In genomic region chr22:20999350-21000214, GRCh38 we compare ENCODE assay signal across 11 cellular contexts. TPM values are rescaled to one million over a fixed set of nuclear protein-coding genes. Genes with fewer than 3 reads are reported as not detected.
A peak's percentile ranks its signal among the peaks of the same experiment; 100 is the strongest.
DNase-seq lines count a peak whose midpoint lies in the region; ATAC-seq and TF ChIP-seq lines count a peak whose summit lies in the region.
"Had no signal": no experiment of that assay in that cellular context is flagged by ENCODE, and none has a peak within 500 bp of the region (broad histone marks: within the 10 kb centered on the region; RNA-seq: fewer than 3 reads in every experiment).

No MANE protein-coding gene starts in this region.

- POLR2A ChIA-PET in activated CD4-positive, alpha-beta T cell treated with anti-CD3 and anti-CD28 coated beads for 36 hours (lab: Charles Lee): interaction anchor here (1.1 kb wide), 1 partner anchor 18 kb away, joined by 3 read pairs; the partner anchor contains the start of gene LZTR1

- H3K79me2 ChIP-seq in MM.1S (ENCODE audit: low read length): peaks cover 21% of the 10 kb centered on the region

- CTCF ChIA-PET in activated CD4-positive, alpha-beta T cell treated with anti-CD3 and anti-CD28 coated beads for 36 hours (lab: Charles Lee): interaction anchor here (1.0 to 3.1 kb wide), 2 partner anchors 9 to 18 kb away, joined by 3 to 10 read pairs; partner anchors contain the start of gene LZTR1

- DNase-seq in activated CD4-positive, alpha-beta T cell treated with anti-CD3 and anti-CD28 coated beads for 36 hours: no peak
- DNase-seq in activated CD4-positive, alpha-beta T cell treated with anti-CD3 and anti-CD28 coated beads, Interleukin-2, amount 50 U/mL, for 1 hour: no peak
- DNase-seq in MM.1S: no peak
- DNase-seq in central memory CD8-positive, alpha-beta T cell (ENCODE audit: low spot score in 2 of 2): no peak
- DNase-seq in dedifferentiated amniotic fluid mesenchymal stem cell (ENCODE audit: extremely low spot score): no peak
- DNase-seq: activated gamma-delta T cell, KG1, NCI-H526 had no signal

- H3K4me2 ChIP-seq in MM.1S (ENCODE audit: low read depth, low read length): peak overlapping the region; percentile 100; the same call in 1 of the 2 replicates

- H3K9me2 ChIP-seq in MM.1S (replicated peaks; ENCODE audit: insufficient read depth, low read length): no peaks in the 10 kb centered on the region

- peak overlapping the region; percentile 96 for H3K27ac Mint-ChIP-seq in activated CD4-positive, alpha-beta T cell treated with anti-CD3 and anti-CD28 coated beads for 36 hours
- peak overlapping the region; percentile 98 for H3K27ac Mint-ChIP-seq in central memory CD8-positive, alpha-beta T cell (ENCODE audit: low read depth)

- H3K27me3 ChIP-seq in MM.1S (replicated peaks; ENCODE audit: insufficient read depth, low read length): no peaks in the 10 kb centered on the region
- H3K27me3 ChIP-seq in skeletal muscle tissue (ENCODE audit: control insufficient read depth in 3 of 3, insufficient read depth in 3 of 3, low read length in 3 of 3): no peaks in the 10 kb centered on the region

- H3F3A ChIP-seq in MM.1S (ENCODE audit: insufficient read depth, low read length): peaks cover 16% of the 10 kb centered on the region

- H3K9ac ChIP-seq in MM.1S (ENCODE audit: low read length) (no peak overlapping the region), skeletal muscle tissue (ENCODE audit: low read depth in 1 of 3, low read length in 3 of 3) (peak overlapping the region in 2 of 3 donors; percentile 20 to 95)

- H3K4me1 ChIP-seq in MM.1S (ENCODE audit: low read length) (peaks cover 9% of the 10 kb centered on the region; the same call in 1 of the 2 replicates), skeletal muscle tissue (ENCODE audit: control insufficient read depth in 3 of 3, insufficient read depth in 3 of 3, low read length in 3 of 3) (peaks cover 30 to 46% (median 37%) of the 10 kb centered on the region in 3 donors)

- H3K9me3 ChIP-seq in MM.1S (replicated peaks; ENCODE audit: insufficient read depth, low read length) (no peaks in the 10 kb centered on the region), skeletal muscle tissue (ENCODE audit: control insufficient read depth in 3 of 3, low read length in 3 of 3) (no peaks in the 10 kb centered on the region)

- TF ChIP-seq CTCF in MM.1S (IDR thresholded peaks at IDR 0.05; ENCODE audit: low read length): no peak

- no peak overlapping the region for H2AFZ ChIP-seq in MM.1S (ENCODE audit: low read length)

- peak overlapping the region; percentile 92 for H3K4me3 Mint-ChIP-seq in activated CD4-positive, alpha-beta T cell treated with anti-CD3 and anti-CD28 coated beads for 36 hours
- peak overlapping the region; percentile 94 for H3K4me3 Mint-ChIP-seq in central memory CD8-positive, alpha-beta T cell

- no peak for ATAC-seq in activated CD4-positive, alpha-beta T cell treated with anti-CD3 and anti-CD28 coated beads for 36 hours
- ATAC-seq in central memory CD8-positive, alpha-beta T cell (replicated peaks; ENCODE audit: extremely low read depth, poor library complexity, severe bottlenecking): no peak
- ATAC-seq in GM21576 (IDR thresholded peaks at IDR 0.05; ENCODE audit: unreplicated experiment): no peak
- no peak for ATAC-seq in GM21619 (IDR thresholded peaks at IDR 0.05; ENCODE audit: unreplicated experiment)

- no peaks in the 10 kb centered on the region for H3K9me3 Mint-ChIP-seq in activated CD4-positive, alpha-beta T cell treated with anti-CD3 and anti-CD28 coated beads for 36 hours (ENCODE audit: low read depth)
- H3K9me3 Mint-ChIP-seq in central memory CD8-positive, alpha-beta T cell: no peaks in the 10 kb centered on the region

- H3K4me3 ChIP-seq in MM.1S (ENCODE audit: low read length) (no peak overlapping the region), skeletal muscle tissue (ENCODE audit: low read length in 3 of 3) (no peak overlapping the region)

- H3K36me3 ChIP-seq in MM.1S (replicated peaks; ENCODE audit: insufficient read depth, low read length) (no peaks in the 10 kb centered on the region), skeletal muscle tissue (ENCODE audit: control insufficient read depth in 3 of 3, insufficient read depth in 3 of 3, low read length in 3 of 3) (peaks cover 40 to 44% (median 41%) of the 10 kb centered on the region in 3 donors)

- H4K20me1 ChIP-seq in MM.1S (ENCODE audit: insufficient read depth, low read length): no peaks in the 10 kb centered on the region

- H3K4me1 Mint-ChIP-seq in activated CD4-positive, alpha-beta T cell treated with anti-CD3 and anti-CD28 coated beads for 36 hours: peaks cover 19% of the 10 kb centered on the region
- H3K4me1 Mint-ChIP-seq in central memory CD8-positive, alpha-beta T cell: peaks cover 29% of the 10 kb centered on the region

- H3K27ac ChIP-seq in MM.1S (ENCODE audit: low read length) (no peak overlapping the region), skeletal muscle tissue (ENCODE audit: low read depth, low read length) (no peak overlapping the region)

- intact Hi-C loops in activated CD4-positive, alpha-beta T cell treated with anti-CD3 and anti-CD28 coated beads for 36 hours (cut with DNase I, micrococcal nuclease): loop anchor here (2.0 to 5.0 kb wide), 4 partner anchors 19 to 977 kb away; partner anchors contain the start of genes CRKL (in 1 of the 2), MED15 (in 1 of the 2) and TANGO2 (in 1 of the 2)

- H3K36me3 Mint-ChIP-seq in activated CD4-positive, alpha-beta T cell treated with anti-CD3 and anti-CD28 coated beads for 36 hours (ENCODE audit: low read depth): peaks cover 18% of the 10 kb centered on the region
- H3K36me3 Mint-ChIP-seq in central memory CD8-positive, alpha-beta T cell (ENCODE audit: insufficient read depth): peaks cover 33% of the 10 kb centered on the region

- H3K27me3 Mint-ChIP-seq in activated CD4-positive, alpha-beta T cell treated with anti-CD3 and anti-CD28 coated beads for 36 hours: no peaks in the 10 kb centered on the region
- no peaks in the 10 kb centered on the region for H3K27me3 Mint-ChIP-seq in central memory CD8-positive, alpha-beta T cell

RNA-seq across cellular contexts. Expression of gene THAP7, which starts 2.3 kb away (rescaled TPM):
- 10 to 100 TPM; 25.1 to 27.2 TPM for total RNA-seq in activated CD4-positive, alpha-beta T cell treated with anti-CD3 and anti-CD28 coated beads for 36 hours
- total RNA-seq in skeletal muscle tissue: 15.7 TPM

RNA-seq across cellular contexts. Expression of gene P2RX6, which starts 15.4 kb away (rescaled TPM):
- total RNA-seq in activated CD4-positive, alpha-beta T cell treated with anti-CD3 and anti-CD28 coated beads for 36 hours: under 1 TPM; 0.18 to 0.25 TPM
- total RNA-seq in skeletal muscle tissue: 11.0 TPM

RNA-seq across cellular contexts. Expression of gene LZTR1, which starts 17.5 kb away (rescaled TPM):
- total RNA-seq in activated CD4-positive, alpha-beta T cell treated with anti-CD3 and anti-CD28 coated beads for 36 hours: 10 to 100 TPM; 31.9 to 40.5 TPM
- 32.4 TPM for total RNA-seq in skeletal muscle tissue

RNA-seq across cellular contexts. Expression of gene AIFM3, which starts 32.5 kb away (rescaled TPM):
- under 1 TPM in 1 of 2 experiments, not detected in 1; 0.21 TPM for total RNA-seq in activated CD4-positive, alpha-beta T cell treated with anti-CD3 and anti-CD28 coated beads for 36 hours
- total RNA-seq in skeletal muscle tissue: under 0.01 TPM

RNA-seq across cellular contexts. Expression of gene SLC7A4, which starts 32.8 kb away (rescaled TPM):
- not detected for total RNA-seq in activated CD4-positive, alpha-beta T cell treated with anti-CD3 and anti-CD28 coated beads for 36 hours
- 1.6 TPM for total RNA-seq in skeletal muscle tissue
